In the genomic region with DNA sequence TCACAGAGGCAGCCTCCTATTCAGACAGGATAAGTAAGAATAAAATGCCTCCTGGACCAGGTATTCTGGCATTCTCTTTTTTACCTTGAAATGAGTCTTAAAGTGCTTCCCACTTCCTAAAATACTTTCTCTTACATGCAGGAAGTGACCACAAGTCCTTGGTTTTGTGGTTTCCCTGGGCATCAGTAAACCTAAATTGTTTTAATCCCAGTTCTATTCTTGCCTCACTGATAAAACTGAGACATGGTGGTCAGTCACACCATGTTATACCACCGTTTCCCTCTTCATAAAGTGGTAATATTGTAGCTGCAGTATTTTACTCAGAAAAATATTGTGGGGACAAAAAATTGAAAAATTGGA, we compare ENCODE assay signal across 12 cellular contexts. TPM values are rescaled to one million over a fixed set of nuclear protein-coding genes. Genes with fewer than 3 reads are reported as not detected.
DNase-seq lines count a peak whose midpoint lies in the region; ATAC-seq and TF ChIP-seq lines count a peak whose summit lies in the region.
"Had no signal": no experiment of that assay in that cellular context is flagged by ENCODE, and none has a peak within 500 bp of the region (broad histone marks: within the 10 kb centered on the region; RNA-seq: fewer than 3 reads in every experiment).

No MANE protein-coding gene starts in this region.

- ATAC-seq in CD4-positive, CD25-positive, alpha-beta regulatory T cell (ENCODE audit: low read depth in 2 of 2): no peak
- ATAC-seq in GM23338: no peak
- no peak for ATAC-seq in foreskin keratinocyte
- ATAC-seq in GM19324 (IDR thresholded peaks at IDR 0.05; ENCODE audit: low FRiP score, unreplicated experiment): no peak

- H3K79me2 ChIP-seq in GM23338 (replicated peaks; ENCODE audit: insufficient read depth): peaks cover 84% of the 10 kb centered on the region
- H3K79me2 ChIP-seq in PC-9 (ENCODE audit: low read depth): no peaks in the 10 kb centered on the region

- peaks cover 11% of the 10 kb centered on the region for H3K4me1 ChIP-seq in CD4-positive, CD25-positive, alpha-beta regulatory T cell (ENCODE audit: control insufficient read depth, insufficient read depth, low read length, poor library complexity, severe bottlenecking)
- H3K4me1 ChIP-seq in GM23338 (ENCODE audit: insufficient read depth) (peaks cover 69% of the 10 kb centered on the region), muscle layer of colon (ENCODE audit: insufficient read depth, low read length) (peaks cover 14% of the 10 kb centered on the region), PC-9 (replicated peaks; ENCODE audit: insufficient read depth) (peaks cover 21% of the 10 kb centered on the region), foreskin keratinocyte (peaks cover 8% of the 10 kb centered on the region)

- no peaks in the 10 kb centered on the region for H3K9me3 ChIP-seq in CD4-positive, CD25-positive, alpha-beta regulatory T cell (ENCODE audit: control insufficient read depth in 2 of 2, low read length in 2 of 2)
- H3K9me3 ChIP-seq in muscle layer of colon (ENCODE audit: low read length): no peaks in the 10 kb centered on the region
- no peaks in the 10 kb centered on the region for H3K9me3 ChIP-seq in PC-9 (ENCODE audit: insufficient read depth, low read depth)

- no peak overlapping the region for H3K4me3 ChIP-seq in CD4-positive, CD25-positive, alpha-beta regulatory T cell (ENCODE audit: low read depth, low read length)
- H3K4me3 ChIP-seq in GM23338: peak overlapping the region; percentile 74
- H3K4me3 ChIP-seq in muscle layer of colon (ENCODE audit: low read depth in 1 of 2, low read length in 2 of 2): no peak overlapping the region
- no peak overlapping the region for H3K4me3 ChIP-seq in PC-9

- no TSS peak for BruUV-seq in PC-9 (replicated peaks; lab: Mats Ljungman, UMichigan)

- peaks cover 18% of the 10 kb centered on the region for H3K27me3 Mint-ChIP-seq in CD4-positive, CD25-positive, alpha-beta regulatory T cell
- H3K27me3 Mint-ChIP-seq in GM23338 (ENCODE audit: insufficient read depth, low read depth, poor library complexity): peaks cover 34% of the 10 kb centered on the region
- no peaks in the 10 kb centered on the region for H3K27me3 Mint-ChIP-seq in activated naive CD8-positive, alpha-beta T cell treated with anti-CD3 and anti-CD28 coated beads for 36 hours

- CTCF ChIA-PET in PC-9 (lab: Charles Lee): interaction anchor here (0.6 kb wide), 1 partner anchor 27 kb away, joined by 13 read pairs; no protein-coding TSS in a partner anchor

- H3K9me3 Mint-ChIP-seq in CD4-positive, CD25-positive, alpha-beta regulatory T cell: no peaks in the 10 kb centered on the region
- no peaks in the 10 kb centered on the region; the same call in 1 of the 3 replicates for H3K9me3 Mint-ChIP-seq in GM23338
- H3K9me3 Mint-ChIP-seq in activated naive CD8-positive, alpha-beta T cell treated with anti-CD3 and anti-CD28 coated beads for 36 hours: no peaks in the 10 kb centered on the region

- H3K4me1 Mint-ChIP-seq in CD4-positive, CD25-positive, alpha-beta regulatory T cell: peaks cover 0 to 22% (median 6%) of the 10 kb centered on the region in 4 donors
- H3K4me1 Mint-ChIP-seq in GM23338: peaks cover 79% of the 10 kb centered on the region
- H3K4me1 Mint-ChIP-seq in activated naive CD8-positive, alpha-beta T cell treated with anti-CD3 and anti-CD28 coated beads for 36 hours: peaks cover 15% of the 10 kb centered on the region

- H3K36me3 ChIP-seq in CD4-positive, CD25-positive, alpha-beta regulatory T cell (ENCODE audit: control insufficient read depth, insufficient read depth, low read length): no peaks in the 10 kb centered on the region
- H3K36me3 ChIP-seq in GM23338 (ENCODE audit: insufficient read depth): peaks cover 19% of the 10 kb centered on the region
- no peaks in the 10 kb centered on the region for H3K36me3 ChIP-seq in muscle layer of colon (ENCODE audit: insufficient read depth, low read length)
- H3K36me3 ChIP-seq in PC-9 (ENCODE audit: low read depth): no peaks in the 10 kb centered on the region

- DNase-seq in CD4-positive, CD25-positive, alpha-beta regulatory T cell: no peak
- DNase-seq in GM23338 (ENCODE audit: low spot score): no peak
- DNase-seq in activated naive CD8-positive, alpha-beta T cell treated with anti-CD3 and anti-CD28 coated beads for 36 hours: no peak
- no peak for DNase-seq in PC-9
- DNase-seq in foreskin keratinocyte: no peak
- no peak for DNase-seq in UCSD-AML1 (lab: John Stamatoyannopoulos, UW; ENCODE audit: unreplicated experiment)
- DNase-seq: effector memory CD4-positive, alpha-beta T cell; GOT3 had no signal

- peaks cover 18% of the 10 kb centered on the region for H3F3A ChIP-seq in GM23338 (replicated peaks; ENCODE audit: low read depth)
- H3F3A ChIP-seq in PC-9 (ENCODE audit: insufficient read depth, low read depth): peaks cover 14% of the 10 kb centered on the region; the same call in 1 of the 2 replicates

- H3K9me2 ChIP-seq in GM23338 (ENCODE audit: insufficient read depth): no peaks in the 10 kb centered on the region
- H3K9me2 ChIP-seq in PC-9 (ENCODE audit: insufficient read depth): no peaks in the 10 kb centered on the region

- no peaks in the 10 kb centered on the region for H3K36me3 Mint-ChIP-seq in CD4-positive, CD25-positive, alpha-beta regulatory T cell
- peaks cover 69% of the 10 kb centered on the region for H3K36me3 Mint-ChIP-seq in GM23338 (ENCODE audit: low read depth)
- no peaks in the 10 kb centered on the region for H3K36me3 Mint-ChIP-seq in activated naive CD8-positive, alpha-beta T cell treated with anti-CD3 and anti-CD28 coated beads for 36 hours

- H2AFZ ChIP-seq in GM23338 (no peak overlapping the region), PC-9 (no peak overlapping the region)

- intact Hi-C loops in PC-9 (cut with micrococcal nuclease; ENCODE audit: unreplicated experiment): no loop called here

- peak overlapping the region; percentile 78 to 91 (median 90) for H3K4me3 Mint-ChIP-seq in CD4-positive, CD25-positive, alpha-beta regulatory T cell
- peak overlapping the region; percentile 83 for H3K4me3 Mint-ChIP-seq in GM23338
- H3K4me3 Mint-ChIP-seq in activated naive CD8-positive, alpha-beta T cell treated with anti-CD3 and anti-CD28 coated beads for 36 hours: peak overlapping the region; percentile 81

- no peak for TF ChIP-seq CTCF in GM23338 (conservative IDR thresholded peaks at IDR 0.05; ENCODE audit: low read depth in 2 of 2)
- no peak for TF ChIP-seq CTCF in PC-9 (conservative IDR thresholded peaks at IDR 0.05)
- no peak for TF ChIP-seq CTCF in foreskin keratinocyte (conservative IDR thresholded peaks at IDR 0.05)

- peaks cover 8% of the 10 kb centered on the region for H4K20me1 ChIP-seq in GM23338 (replicated peaks; ENCODE audit: insufficient read depth)
- H4K20me1 ChIP-seq in PC-9 (ENCODE audit: insufficient read depth): no peaks in the 10 kb centered on the region

- H3K4me2 ChIP-seq in GM23338 (peak overlapping the region; percentile 82), PC-9 (no peak overlapping the region)

- H3K27ac ChIP-seq in CD4-positive, CD25-positive, alpha-beta regulatory T cell (ENCODE audit: insufficient read depth, low read length, poor library complexity, severe bottlenecking): no peak overlapping the region
- H3K27ac ChIP-seq in GM23338 (ENCODE audit: low read depth) (peak overlapping the region; percentile 99), muscle layer of colon (ENCODE audit: low read depth, low read length) (peak overlapping the region; percentile 39), PC-9 (no peak overlapping the region), foreskin keratinocyte (no peak overlapping the region)

- H3K27ac Mint-ChIP-seq in CD4-positive, CD25-positive, alpha-beta regulatory T cell: peak overlapping the region in 2 of 3 donors; percentile 32 to 42
- H3K27ac Mint-ChIP-seq in GM23338: peak overlapping the region; percentile 99
- H3K27ac Mint-ChIP-seq in activated naive CD8-positive, alpha-beta T cell treated with anti-CD3 and anti-CD28 coated beads for 36 hours: no peak overlapping the region

- no peaks in the 10 kb centered on the region for H3K27me3 ChIP-seq in CD4-positive, CD25-positive, alpha-beta regulatory T cell (ENCODE audit: control insufficient read depth, insufficient read depth, low read length)
- no peaks in the 10 kb centered on the region for H3K27me3 ChIP-seq in GM23338 (ENCODE audit: insufficient read depth)
- no peaks in the 10 kb centered on the region for H3K27me3 ChIP-seq in muscle layer of colon (ENCODE audit: control insufficient read depth in 1 of 2, insufficient read depth in 2 of 2, low read length in 2 of 2)
- H3K27me3 ChIP-seq in PC-9 (ENCODE audit: insufficient read depth, low read depth): no peaks in the 10 kb centered on the region
- H3K27me3 ChIP-seq in foreskin keratinocyte: no peaks in the 10 kb centered on the region

- POLR2A ChIA-PET in PC-9 (lab: Charles Lee; ENCODE audit: unreplicated experiment): no interaction called here

- H3K9ac ChIP-seq in muscle layer of colon (ENCODE audit: low read length): peak overlapping the region; percentile 76

RNA-seq across cellular contexts. Expression of a gene that starts 1.2 kb away (rescaled TPM):
- 2.8 TPM for total RNA-seq in CD4-positive, CD25-positive, alpha-beta regulatory T cell
- polyA plus RNA-seq in CD4-positive, CD25-positive, alpha-beta regulatory T cell: 1 to 10 TPM in 3 of 4 donors, under 1 TPM in 1; 0.73 to 2.1 (median 1.9) TPM
- total RNA-seq in GM23338 (2014; rRNA removed; shearing (Covaris generic)): 256 and 281 TPM in 2 replicates
- polyA plus RNA-seq in GM23338 (2016; fragmentation: Nextera tagmentation; extraction: Ambion mirVana): 121 TPM in 2 replicates
- 1 to 10 TPM; 4.4 to 5.2 TPM for total RNA-seq in activated naive CD8-positive, alpha-beta T cell treated with anti-CD3 and anti-CD28 coated beads for 36 hours
- 10.3 and 10.9 TPM in 2 replicates for total RNA-seq in PC-9 (2021)
- 2.1 and 2.6 TPM in 2 replicates for total RNA-seq in foreskin keratinocyte
- polyA plus RNA-seq in foreskin keratinocyte: 1.6 and 1.8 TPM in 2 replicates

RNA-seq across cellular contexts. Expression of a gene that starts 16.2 kb away (rescaled TPM):
- total RNA-seq in CD4-positive, CD25-positive, alpha-beta regulatory T cell: 59.0 TPM
- polyA plus RNA-seq in CD4-positive, CD25-positive, alpha-beta regulatory T cell: 10 to 100 TPM; 20.6 to 32.6 (median 23.9) TPM
- 125 and 140 TPM in 2 replicates for total RNA-seq in GM23338 (2014; rRNA removed; shearing (Covaris generic))
- polyA plus RNA-seq in GM23338 (2016; fragmentation: Nextera tagmentation; extraction: Ambion mirVana) (87.0 and 100 TPM in 2 replicates), foreskin keratinocyte (37.4 and 45.3 TPM in 2 replicates)
- total RNA-seq in activated naive CD8-positive, alpha-beta T cell treated with anti-CD3 and anti-CD28 coated beads for 36 hours: 10 to 100 TPM; 52.2 to 54.2 TPM
- total RNA-seq in PC-9 (2021) (27.9 and 30.7 TPM in 2 replicates), foreskin keratinocyte (49.0 and 51.7 TPM in 2 replicates)

RNA-seq across cellular contexts. Expression of a gene that starts 50.3 kb away (rescaled TPM):
- 128 TPM for total RNA-seq in CD4-positive, CD25-positive, alpha-beta regulatory T cell
- polyA plus RNA-seq in CD4-positive, CD25-positive, alpha-beta regulatory T cell: 100 to 1,000 TPM in 1 of 4 donors, 10 to 100 TPM in 3; 90.0 to 114 (median 95.4) TPM
- total RNA-seq in GM23338 (2014; rRNA removed; shearing (Covaris generic)): 37.2 and 45.6 TPM in 2 replicates
- polyA plus RNA-seq in GM23338 (2016; fragmentation: Nextera tagmentation; extraction: Ambion mirVana): 67.1 and 72.8 TPM in 2 replicates
- 10 to 100 TPM; 76.5 to 78.0 TPM for total RNA-seq in activated naive CD8-positive, alpha-beta T cell treated with anti-CD3 and anti-CD28 coated beads for 36 hours
- total RNA-seq in PC-9 (2021): 32.9 and 50.6 TPM in 2 replicates
- 51.4 and 53.1 TPM in 2 replicates for total RNA-seq in foreskin keratinocyte
- 39.6 and 44.8 TPM in 2 replicates for polyA plus RNA-seq in foreskin keratinocyte

RNA-seq across cellular contexts. Expression of a gene that starts 50.5 kb away (rescaled TPM):
- total RNA-seq in CD4-positive, CD25-positive, alpha-beta regulatory T cell: 32.6 TPM
- 10 to 100 TPM; 12.1 to 19.8 (median 14.8) TPM for polyA plus RNA-seq in CD4-positive, CD25-positive, alpha-beta regulatory T cell
- total RNA-seq in GM23338 (2014; rRNA removed; shearing (Covaris generic)): 29.9 and 35.7 TPM in 2 replicates
- polyA plus RNA-seq in GM23338 (2016; fragmentation: Nextera tagmentation; extraction: Ambion mirVana) (11.7 and 12.9 TPM in 2 replicates), foreskin keratinocyte (4.8 and 5.3 TPM in 2 replicates)
- total RNA-seq in activated naive CD8-positive, alpha-beta T cell treated with anti-CD3 and anti-CD28 coated beads for 36 hours: 10 to 100 TPM; 17.3 to 21.0 TPM
- total RNA-seq in PC-9 (2021) (12.2 and 12.8 TPM in 2 replicates), foreskin keratinocyte (12.6 TPM in 2 replicates)

RNA-seq across cellular contexts. Expression of a gene that starts 52.6 kb away (rescaled TPM):
- not detected for total RNA-seq in CD4-positive, CD25-positive, alpha-beta regulatory T cell
- not detected for polyA plus RNA-seq in CD4-positive, CD25-positive, alpha-beta regulatory T cell
- not detected in 2 replicates for total RNA-seq in GM23338 (2014; rRNA removed; shearing (Covaris generic))
- polyA plus RNA-seq in GM23338 (2016; fragmentation: Nextera tagmentation; extraction: Ambion mirVana) (not detected in 2 replicates), foreskin keratinocyte (not detected in 2 replicates)
- not detected for total RNA-seq in activated naive CD8-positive, alpha-beta T cell treated with anti-CD3 and anti-CD28 coated beads for 36 hours
- total RNA-seq in PC-9 (2021) (not detected in 2 replicates), foreskin keratinocyte (not detected in 2 replicates)
- total RNA-seq: glomerular endothelial cell, mesenteric fat pad had no signal

Comparison
In these comparisons a context has a peak if more than half of its experiments do, and no peak if none do; other contexts are left out.
1. H3K27ac ChIP-seq: peak in GM23338 (single experiment) and muscle layer of colon (single experiment); none in CD4-positive, CD25-positive, alpha-beta regulatory T cell (single experiment), PC-9 (single experiment) and foreskin keratinocyte (single experiment).
2. RNA of a gene that starts 1.2 kb away (total RNA-seq): 256 to 281 TPM in GM23338; 10.3 to 10.9 TPM in PC-9, 4.4 to 5.2 TPM in activated naive CD8-positive, alpha-beta T cell treated with anti-CD3 and anti-CD28 coated beads for 36 hours, 2.8 TPM in CD4-positive, CD25-positive, alpha-beta regulatory T cell (single experiment) and 2.1 to 2.6 TPM in foreskin keratinocyte; every median in the first group is over 10 times any median in the second.
3. Peak in every context shown above with its lines, with median percentiles within 50 percentile points of each other: H3K4me3 Mint-ChIP-seq.